In genomic region chr9:73869261-73869660, GRCh38 we compare ENCODE assay signal across 8 cellular contexts.
A peak's percentile ranks its signal among the peaks of the same experiment; 100 is the strongest.
DNase-seq lines count a peak whose midpoint lies in the region; ATAC-seq and TF ChIP-seq lines count a peak whose summit lies in the region.

No MANE protein-coding gene starts in this region.

- no peaks in the 10 kb centered on the region for H3K79me1 ChIP-seq in mesendoderm (ENCODE audit: low read length)

- H3K27me3 ChIP-seq in naive thymus-derived CD4-positive, alpha-beta T cell (ENCODE audit: control insufficient read depth in 2 of 2, insufficient read depth in 2 of 2, low read length in 2 of 2): no peaks in the 10 kb centered on the region
- H3K27me3 ChIP-seq in mesendoderm (ENCODE audit: insufficient read depth, low read length, poor library complexity): no peaks in the 10 kb centered on the region

- H2BK15ac ChIP-seq in mesendoderm (replicated peaks; ENCODE audit: low read depth): no peak overlapping the region

- ATAC-seq in GM18868 (IDR thresholded peaks at IDR 0.05; ENCODE audit: unreplicated experiment): peak; percentile 100
- ATAC-seq in HG03045 (IDR thresholded peaks at IDR 0.05; ENCODE audit: unreplicated experiment): peak; percentile 99
- peak; percentile 98 to 99 for ATAC-seq in activated T-cell treated with anti-CD3 and anti-CD28 coated beads, Interleukin-2, amount 50 U/mL, for 72 hours (replicated peaks in 1 of 2)
- peak; percentile 71 for ATAC-seq in naive thymus-derived CD4-positive, alpha-beta T cell

- no peaks in the 10 kb centered on the region for H3K36me3 Mint-ChIP-seq in activated T-cell treated with anti-CD3 and anti-CD28 coated beads, Interleukin-2, amount 50 U/mL, for 72 hours (ENCODE audit: insufficient read depth in 2 of 2)
- no peaks in the 10 kb centered on the region for H3K36me3 Mint-ChIP-seq in naive thymus-derived CD4-positive, alpha-beta T cell

- H2AK5ac ChIP-seq in mesendoderm (ENCODE audit: low read length): no peak overlapping the region

- no peak overlapping the region for H3K9ac ChIP-seq in mesendoderm (ENCODE audit: low read length)

- H3K27ac Mint-ChIP-seq in activated T-cell treated with anti-CD3 and anti-CD28 coated beads, Interleukin-2, amount 50 U/mL, for 72 hours: no peak overlapping the region
- no peak overlapping the region for H3K27ac Mint-ChIP-seq in naive thymus-derived CD4-positive, alpha-beta T cell

- no peak overlapping the region for H4K8ac ChIP-seq in mesendoderm (ENCODE audit: low read depth, low read length)

- H2BK120ac ChIP-seq in mesendoderm (ENCODE audit: low read depth, low read length): no peak overlapping the region

- no peaks in the 10 kb centered on the region for H3K4me1 Mint-ChIP-seq in activated T-cell treated with anti-CD3 and anti-CD28 coated beads, Interleukin-2, amount 50 U/mL, for 72 hours (ENCODE audit: low read depth)
- peaks cover 0 to 5% (median 0%) of the 10 kb centered on the region in 7 donors for H3K4me1 Mint-ChIP-seq in naive thymus-derived CD4-positive, alpha-beta T cell

- no peak overlapping the region for H3K18ac ChIP-seq in mesendoderm (ENCODE audit: low read length)

- H3K27ac ChIP-seq in naive thymus-derived CD4-positive, alpha-beta T cell (ENCODE audit: low read depth, low read length): no peak overlapping the region
- H3K27ac ChIP-seq in mesendoderm (ENCODE audit: low read depth, low read length): no peak overlapping the region

- H3K27me3 Mint-ChIP-seq in activated T-cell treated with anti-CD3 and anti-CD28 coated beads, Interleukin-2, amount 50 U/mL, for 72 hours (ENCODE audit: low read depth): no peaks in the 10 kb centered on the region
- no peaks in the 10 kb centered on the region for H3K27me3 Mint-ChIP-seq in naive thymus-derived CD4-positive, alpha-beta T cell

- H3K79me2 ChIP-seq in mesendoderm (ENCODE audit: control insufficient read depth, insufficient read depth, low read length): no peaks in the 10 kb centered on the region

- no peak overlapping the region for H3K23ac ChIP-seq in mesendoderm (ENCODE audit: low read length)

- H3K4me3 ChIP-seq in AG09309 (ENCODE audit: control insufficient read depth, low read depth, low read length) (no peak overlapping the region), mesendoderm (ENCODE audit: low read length) (no peak overlapping the region)
- no peak overlapping the region for H3K4me3 ChIP-seq in naive thymus-derived CD4-positive, alpha-beta T cell (ENCODE audit: low read length)

- H2BK5ac ChIP-seq in mesendoderm (ENCODE audit: low read length): no peak overlapping the region

- no peak overlapping the region for H3K4me3 Mint-ChIP-seq in activated T-cell treated with anti-CD3 and anti-CD28 coated beads, Interleukin-2, amount 50 U/mL, for 72 hours
- no peak overlapping the region for H3K4me3 Mint-ChIP-seq in naive thymus-derived CD4-positive, alpha-beta T cell

- H3K56ac ChIP-seq in mesendoderm (ENCODE audit: low read length): no peak overlapping the region

- H3K4me2 ChIP-seq in mesendoderm (ENCODE audit: low read length): no peak overlapping the region

- H3K9me3 Mint-ChIP-seq in activated T-cell treated with anti-CD3 and anti-CD28 coated beads, Interleukin-2, amount 50 U/mL, for 72 hours: no peaks in the 10 kb centered on the region
- peaks cover 0 to 4% (median 0%) of the 10 kb centered on the region in 11 donors for H3K9me3 Mint-ChIP-seq in naive thymus-derived CD4-positive, alpha-beta T cell

- DNase-seq in AG09309 (ENCODE audit: low read depth): peak; percentile 1
- peak; percentile 65 for DNase-seq in NCI-H2107 (lab: John Stamatoyannopoulos, UW)
- peak; percentile 24 to 32 for DNase-seq in activated T-cell treated with anti-CD3 and anti-CD28 coated beads, Interleukin-2, amount 50 U/mL, for 72 hours
- DNase-seq in naive thymus-derived CD4-positive, alpha-beta T cell: peak in 1 of 9 donors; percentile 22
- DNase-seq in mesendoderm: no peak
- DNase-seq in NCI-H345 (lab: John Stamatoyannopoulos, UW): no peak

- POLR2A ChIA-PET in naive thymus-derived CD4-positive, alpha-beta T cell (lab: Charles Lee): no interaction called here

- no peaks in the 10 kb centered on the region for H3K9me3 ChIP-seq in naive thymus-derived CD4-positive, alpha-beta T cell (ENCODE audit: control insufficient read depth in 2 of 3, low read length in 3 of 3)

- H3K36me3 ChIP-seq in naive thymus-derived CD4-positive, alpha-beta T cell (ENCODE audit: control insufficient read depth in 2 of 3, insufficient read depth in 3 of 3, low read length in 3 of 3): no peaks in the 10 kb centered on the region
- no peaks in the 10 kb centered on the region for H3K36me3 ChIP-seq in mesendoderm (ENCODE audit: control insufficient read depth, insufficient read depth, low read length)

- CTCF ChIA-PET in naive thymus-derived CD4-positive, alpha-beta T cell (lab: Charles Lee): no interaction called here

- no peak for TF ChIP-seq CTCF in AG09309 (IDR thresholded peaks at IDR 0.05; ENCODE audit: control insufficient read depth, insufficient read depth, low read depth, low read length, missing control alignments)

- no peak overlapping the region for H4K5ac ChIP-seq in mesendoderm (ENCODE audit: low read length)

- no CpG with 5 or more reads among the region's 3 CpGs for WGBS in mesendoderm (ENCODE audit: extremely low coverage, insufficient coverage, low lambda C conversion rate)

- intact Hi-C loops in naive thymus-derived CD4-positive, alpha-beta T cell (cut with micrococcal nuclease): no loop called here

- no peak overlapping the region for H3K4ac ChIP-seq in mesendoderm (ENCODE audit: low read depth, low read length)

- H3K4me1 ChIP-seq in naive thymus-derived CD4-positive, alpha-beta T cell (ENCODE audit: control insufficient read depth in 2 of 2, insufficient read depth in 2 of 2, low read length in 2 of 2): no peaks in the 10 kb centered on the region
- no peaks in the 10 kb centered on the region for H3K4me1 ChIP-seq in mesendoderm (ENCODE audit: control insufficient read depth, low read depth, low read length)

Comparison
In these comparisons a context has a peak if more than half of its experiments do, and no peak if none do; other contexts are left out.
1. DNase-seq: peak in AG09309 (single experiment), NCI-H2107 (single experiment) and activated T-cell treated with anti-CD3 and anti-CD28 coated beads, Interleukin-2, amount 50 U/mL, for 72 hours (2 of 2); none in mesendoderm (single experiment) and NCI-H345 (single experiment).
2. Peak in every context shown above with its lines, with median percentiles within 50 percentile points of each other: ATAC-seq.